In genomic region chr17:62652251-62653001, GRCh38 we compare ENCODE assay signal across 8 cellular contexts. TPM values are rescaled to one million over a fixed set of nuclear protein-coding genes. Genes with fewer than 3 reads are reported as not detected.
DNase-seq lines count a peak whose midpoint lies in the region; ATAC-seq and TF ChIP-seq lines count a peak whose summit lies in the region.

No MANE protein-coding gene starts in this region.

- peaks cover 14% of the 10 kb centered on the region for H4K20me1 ChIP-seq in neural progenitor cell (ENCODE audit: low read depth)

- no peaks in the 10 kb centered on the region for H3K9me3 ChIP-seq in neural progenitor cell (ENCODE audit: low read depth)

- H3K27ac Mint-ChIP-seq in activated T-cell treated with anti-CD3 and anti-CD28 coated beads, Interleukin-2, amount 50 U/mL, for 72 hours: no peak overlapping the region
- peak overlapping the region; percentile 78 for H3K27ac Mint-ChIP-seq in neural progenitor cell

- ATAC-seq in activated T-cell treated with anti-CD3 and anti-CD28 coated beads, Interleukin-2, amount 50 U/mL, for 72 hours (replicated peaks in 1 of 2): no peak
- ATAC-seq in foreskin keratinocyte: peak; percentile 48
- no peak for ATAC-seq in GM18868 (IDR thresholded peaks at IDR 0.05; ENCODE audit: unreplicated experiment)

- H3F3A ChIP-seq in neural progenitor cell (ENCODE audit: low read depth): peaks cover 37% of the 10 kb centered on the region

- TF ChIP-seq CTCF in foreskin keratinocyte (conservative IDR thresholded peaks at IDR 0.05): no peak
- TF ChIP-seq CTCF in neural progenitor cell (IDR thresholded peaks at IDR 0.05): no peak

- peak overlapping the region; percentile 89 for H3K4me2 ChIP-seq in neural progenitor cell

- H3K4me1 Mint-ChIP-seq in activated T-cell treated with anti-CD3 and anti-CD28 coated beads, Interleukin-2, amount 50 U/mL, for 72 hours (ENCODE audit: low read depth): peaks cover 30% of the 10 kb centered on the region
- H3K4me1 Mint-ChIP-seq in neural progenitor cell: peaks cover 59% of the 10 kb centered on the region

- peak overlapping the region; percentile 85 to 88 for H3K4me3 Mint-ChIP-seq in activated T-cell treated with anti-CD3 and anti-CD28 coated beads, Interleukin-2, amount 50 U/mL, for 72 hours
- H3K4me3 Mint-ChIP-seq in neural progenitor cell: peak overlapping the region; percentile 80

- no peaks in the 10 kb centered on the region for H3K36me3 Mint-ChIP-seq in activated T-cell treated with anti-CD3 and anti-CD28 coated beads, Interleukin-2, amount 50 U/mL, for 72 hours (ENCODE audit: insufficient read depth in 2 of 2)
- peaks cover 7% of the 10 kb centered on the region for H3K36me3 Mint-ChIP-seq in neural progenitor cell

- peaks cover 47% of the 10 kb centered on the region for H3K27me3 Mint-ChIP-seq in activated T-cell treated with anti-CD3 and anti-CD28 coated beads, Interleukin-2, amount 50 U/mL, for 72 hours (ENCODE audit: low read depth)
- peaks cover 2% of the 10 kb centered on the region for H3K27me3 Mint-ChIP-seq in neural progenitor cell (ENCODE audit: insufficient read depth, low read depth)

- H3K9me3 Mint-ChIP-seq in activated T-cell treated with anti-CD3 and anti-CD28 coated beads, Interleukin-2, amount 50 U/mL, for 72 hours: no peaks in the 10 kb centered on the region
- H3K9me3 Mint-ChIP-seq in neural progenitor cell: peaks cover 3% of the 10 kb centered on the region

- H3K4me3 ChIP-seq in neural progenitor cell: peak overlapping the region; percentile 53

- H2AFZ ChIP-seq in neural progenitor cell (replicated peaks): peak overlapping the region; percentile 30

- H3K4me1 ChIP-seq in foreskin keratinocyte (peaks cover 6% of the 10 kb centered on the region), neural progenitor cell (peaks cover 31% of the 10 kb centered on the region)

- DNase-seq in stimulated activated CD4-positive, alpha-beta T cell treated with anti-CD3 and anti-CD28 coated beads, Interleukin-15, amount 100 ng/mL, for 24 hours: peak; percentile 43
- DNase-seq in stimulated activated CD4-positive, alpha-beta T cell treated with anti-CD3 and anti-CD28 coated beads, Interleukin-1b, Interleukin-23, amount 100 ng/mL, for 48 hours: no peak
- DNase-seq in NCI-H748 (lab: John Stamatoyannopoulos, UW; ENCODE audit: unreplicated experiment) (peak; percentile 78), foreskin keratinocyte (no peak), neural progenitor cell (ENCODE audit: low spot score) (peak; percentile 63), foreskin melanocyte (no peak)
- DNase-seq in activated T-cell treated with anti-CD3 and anti-CD28 coated beads, Interleukin-2, amount 50 U/mL, for 72 hours: peak; percentile 39 to 53

- H3K27me3 ChIP-seq in foreskin keratinocyte (no peaks in the 10 kb centered on the region), neural progenitor cell (peaks cover 11% of the 10 kb centered on the region)

- no peak overlapping the region for H3K9ac ChIP-seq in neural progenitor cell

- H3K36me3 ChIP-seq in neural progenitor cell: no peaks in the 10 kb centered on the region

- H3K27ac ChIP-seq in foreskin keratinocyte: no peak overlapping the region
- peak overlapping the region; percentile 82 for H3K27ac ChIP-seq in neural progenitor cell

- H3K79me2 ChIP-seq in neural progenitor cell (ENCODE audit: low read depth): no peaks in the 10 kb centered on the region

RNA-seq across cellular contexts. Expression of gene MRC2, which starts 25.0 kb away (rescaled TPM):
- total RNA-seq in activated T-cell treated with anti-CD3 and anti-CD28 coated beads, Interleukin-2, amount 50 U/mL, for 72 hours: 10 to 100 TPM in 1 of 2 donors, 1 to 10 TPM in 1; 6.1 to 14.2 TPM
- total RNA-seq in foreskin keratinocyte: 44.4 and 55.3 TPM in 2 replicates
- 32.7 and 37.9 TPM in 2 replicates for polyA plus RNA-seq in foreskin keratinocyte
- total RNA-seq in neural progenitor cell (ENCODE audit: low replicate concordance): 24.6 and 88.2 TPM in 2 replicates

Comparison
In these comparisons a context has a peak if more than half of its experiments do, and no peak if none do; other contexts are left out.
1. DNase-seq: peak in stimulated activated CD4-positive, alpha-beta T cell treated with anti-CD3 and anti-CD28 coated beads, Interleukin-15, amount 100 ng/mL, for 24 hours (single experiment), NCI-H748 (single experiment), activated T-cell treated with anti-CD3 and anti-CD28 coated beads, Interleukin-2, amount 50 U/mL, for 72 hours (2 of 2) and neural progenitor cell (single experiment); none in stimulated activated CD4-positive, alpha-beta T cell treated with anti-CD3 and anti-CD28 coated beads, Interleukin-1b, Interleukin-23, amount 100 ng/mL, for 48 hours (single experiment), foreskin keratinocyte (0 of 2) and foreskin melanocyte (single experiment).